9 cellular contexts compared by ENCODE assay signal in genomic region chr1:240496356-240496755, GRCh38.
"Had no signal": no experiment of that assay in that cellular context is flagged by ENCODE, and none has a peak within 500 bp of the region (broad histone marks: within the 10 kb centered on the region; RNA-seq: fewer than 3 reads in every experiment).

No MANE protein-coding gene starts in this region.

- H3K4me1 Mint-ChIP-seq: IgD-negative memory B cell had no signal

- H3K27me3 Mint-ChIP-seq: IgD-negative memory B cell had no signal

- H3K9me3 Mint-ChIP-seq: H9 had no signal

- H3K27ac Mint-ChIP-seq: H9, IgD-negative memory B cell had no signal

- H3K4me3 ChIP-seq: GM23248 had no signal

- H2AFZ ChIP-seq: GM23248 had no signal

- H3K4me2 ChIP-seq: KMS-11 had no signal

- H3K27ac ChIP-seq: GM23248, KMS-11 had no signal

- FAIRE-seq: H54, HTR-8/SVneo had no signal

- H3K9ac ChIP-seq: GM23248, KMS-11 had no signal

- DNase-seq: GM23248, GOT3, H9, HCEC 1CT, KBM-7 had no signal

- H3K4me3 Mint-ChIP-seq: H9, IgD-negative memory B cell had no signal
